Comparison of ENCODE assay signal across 1 cellular context in the genomic region with DNA sequence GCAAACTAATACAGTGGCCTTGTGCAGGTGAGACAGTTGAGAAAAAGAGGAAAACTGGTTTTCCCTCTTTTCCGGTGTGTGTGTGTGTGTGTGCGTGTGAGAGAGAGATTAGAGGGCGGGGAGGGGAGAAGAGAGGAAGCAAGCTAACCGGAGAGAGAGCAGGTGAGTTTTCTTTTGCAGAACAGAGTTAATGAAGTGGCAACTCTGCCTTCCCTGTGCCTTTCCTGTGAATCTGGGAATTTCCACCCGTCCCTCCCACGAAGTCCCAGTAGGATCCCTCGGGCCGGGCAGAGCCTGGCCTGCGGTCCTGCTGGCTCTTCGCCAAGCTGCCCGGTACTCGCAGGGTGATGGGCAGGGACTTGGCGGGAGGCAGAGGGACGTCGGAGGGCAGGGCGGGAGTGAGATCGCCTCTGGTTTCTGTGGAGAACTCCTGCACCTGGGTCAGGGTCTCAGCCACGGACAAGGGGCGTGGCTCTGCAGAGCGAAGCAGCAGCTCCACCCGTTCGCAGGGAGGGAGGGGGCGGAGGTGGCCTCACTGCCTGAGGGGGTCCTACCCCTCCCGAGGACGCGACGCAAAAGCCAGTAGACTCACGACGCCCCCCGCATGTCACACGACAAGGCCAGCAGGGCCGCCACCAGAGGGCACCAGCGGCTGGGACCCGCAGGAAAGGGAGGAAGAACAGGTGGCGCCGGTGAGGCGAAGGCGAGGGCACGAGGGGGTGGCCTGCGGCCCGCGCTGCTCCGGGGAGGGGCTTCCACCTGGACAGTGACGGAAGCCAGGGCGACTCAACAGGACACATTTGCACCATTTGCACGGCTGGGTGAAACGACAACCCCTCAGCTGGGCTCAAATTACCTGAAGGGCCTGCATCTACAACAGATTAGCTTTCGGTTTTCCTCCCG.
A peak's percentile ranks its signal among the peaks of the same experiment; 100 is the strongest.
TF ChIP-seq lines count a peak whose summit lies in the region.

No MANE protein-coding gene starts in this region.

TF ChIP-seq in K562, 482 proteins besides CTCF, POLR2A, EP300 and RAD21 (continued from another document and continues in another):
- TF ChIP-seq, protein P1, sequence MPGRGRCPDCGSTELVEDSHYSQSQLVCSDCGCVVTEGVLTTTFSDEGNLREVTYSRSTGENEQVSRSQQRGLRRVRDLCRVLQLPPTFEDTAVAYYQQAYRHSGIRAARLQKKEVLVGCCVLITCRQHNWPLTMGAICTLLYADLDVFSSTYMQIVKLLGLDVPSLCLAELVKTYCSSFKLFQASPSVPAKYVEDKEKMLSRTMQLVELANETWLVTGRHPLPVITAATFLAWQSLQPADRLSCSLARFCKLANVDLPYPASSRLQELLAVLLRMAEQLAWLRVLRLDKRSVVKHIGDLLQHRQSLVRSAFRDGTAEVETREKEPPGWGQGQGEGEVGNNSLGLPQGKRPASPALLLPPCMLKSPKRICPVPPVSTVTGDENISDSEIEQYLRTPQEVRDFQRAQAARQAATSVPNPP (IDR thresholded peaks at IDR 0.05; ENCODE audit: borderline replicate concordance, insufficient read depth, insufficient read length), result no peak
- TF ChIP-seq ZNF551 (CRISPR knock-in tag; IDR thresholded peaks at IDR 0.05) (no peak), KDM4B (IDR thresholded peaks at IDR 0.05; ENCODE audit: borderline replicate concordance in 2 of 2, low read depth in 1 of 2) (peak in 1 of 2 experiments; percentile 91; a peak in 2 of 4 replicates), CHD1 (IDR thresholded peaks at IDR 0.05; ENCODE audit: low read length) (no peak), HDAC2 (IDR thresholded peaks at IDR 0.05) (no peak; the same call in 1 of the 2 replicates), KLF13 (tag; IDR thresholded peaks at IDR 0.05; ENCODE audit: borderline replicate concordance, low read depth) (peak; percentile 83), EHMT2 (IDR thresholded peaks at IDR 0.05) (no peak), RBM17 (IDR thresholded peaks at IDR 0.05; ENCODE audit: borderline replicate concordance, low read depth, low read length) (no peak), CEBPB (tag; IDR thresholded peaks at IDR 0.05) (no peak), SIRT6 (IDR thresholded peaks at IDR 0.05; ENCODE audit: low read depth, low read length) (no peak), ZNF224 (CRISPR knock-in tag; IDR thresholded peaks at IDR 0.05) (peak; percentile 98), FOSL1 (tag; conservative IDR thresholded peaks at IDR 0.05) (0 out of 2 replicates have a peak, but pooled peaks have one; percentile 24), CREB1 (IDR thresholded peaks at IDR 0.05) (peak; percentile 42; the same call in 1 of the 2 replicates), CREB1 (CRISPR knock-in tag; IDR thresholded peaks at IDR 0.05) (peak; percentile 79), CHD2 (IDR thresholded peaks at IDR 0.05; ENCODE audit: low read depth, low read length) (no peak), ZBED1 (IDR thresholded peaks at IDR 0.05) (no peak), KLF6 (CRISPR knock-in tag; IDR thresholded peaks at IDR 0.05; ENCODE audit: borderline replicate concordance) (no peak), ZBTB7A (IDR thresholded peaks at IDR 0.05; ENCODE audit: borderline replicate concordance, control insufficient read depth, low read depth, low read length) (peak; percentile 86), MED1 (CRISPR knock-in tag; IDR thresholded peaks at IDR 0.05; ENCODE audit: borderline replicate concordance) (no peak), ZFP30 (CRISPR knock-in tag; IDR thresholded peaks at IDR 0.05; ENCODE audit: borderline replicate concordance) (no peak), ZNF282 (CRISPR knock-in tag; IDR thresholded peaks at IDR 0.05) (peak; percentile 100), BRF1 (IDR thresholded peaks at IDR 0.05; ENCODE audit: borderline replicate concordance, extremely low read depth, insufficient read length) (no peak), NFATC3 (IDR thresholded peaks at IDR 0.05) (no peak), KAT2B (IDR thresholded peaks at IDR 0.05; ENCODE audit: low read depth, low read length) (no peak), ZNF764 (CRISPR knock-in tag; IDR thresholded peaks at IDR 0.05; ENCODE audit: low read depth) (no peak), TCFL5 (CRISPR knock-in tag; conservative IDR thresholded peaks at IDR 0.05) (no peak), FOXA1 (IDR thresholded peaks at IDR 0.05; ENCODE audit: borderline replicate concordance) (no peak), DDX20 (tag; IDR thresholded peaks at IDR 0.05; ENCODE audit: low read depth) (no peak), HNRNPL (IDR thresholded peaks at IDR 0.05; ENCODE audit: low read depth, low read length) (peak; percentile 66; the same call in 1 of the 2 replicates), YY1 (IDR thresholded peaks at IDR 0.05; ENCODE audit: borderline replicate concordance in 1 of 3, control insufficient read depth in 1 of 3, extremely low read depth in 1 of 3, insufficient read depth in 3 of 3, insufficient read length in 1 of 3, insufficient replicate concordance in 2 of 3, low read depth in 1 of 3, low read length in 2 of 3) (peak in 1 of 3 experiments; percentile 47), RCOR1 (IDR thresholded peaks at IDR 0.05; ENCODE audit: borderline replicate concordance in 1 of 2, low read depth in 2 of 2, low read length in 2 of 2) (peak; percentile 40 to 48; a peak in 1 of 4 replicates), NRF1 (conservative IDR thresholded peaks at IDR 0.05 in 1 of 2, IDR thresholded peaks at IDR 0.05 in 1 of 2) (peak; percentile 65 to 72), ZNF184 (CRISPR knock-in tag; IDR thresholded peaks at IDR 0.05) (no peak), SP1 (CRISPR knock-in tag; IDR thresholded peaks at IDR 0.05) (peak; percentile 84), GABPB2 (CRISPR knock-in tag; conservative IDR thresholded peaks at IDR 0.05) (no peak), HDAC3 (IDR thresholded peaks at IDR 0.05; ENCODE audit: borderline replicate concordance, partially characterized antibody) (no peak), JUN (IDR thresholded peaks at IDR 0.05; ENCODE audit: borderline replicate concordance, low read depth, low read length) (peak; percentile 25; the same call in 1 of the 2 replicates), JUN (CRISPR knock-in tag; IDR thresholded peaks at IDR 0.05; ENCODE audit: borderline replicate concordance) (peak; percentile 97; the same call in 1 of the 2 replicates), HMG20A (CRISPR knock-in tag; conservative IDR thresholded peaks at IDR 0.05) (no peak), EWSR1 (IDR thresholded peaks at IDR 0.05; ENCODE audit: borderline replicate concordance, low read depth, partially characterized antibody) (no peak), ZNF217 (CRISPR knock-in tag; IDR thresholded peaks at IDR 0.05) (peak; percentile 99), RB1 (IDR thresholded peaks at IDR 0.05; ENCODE audit: low read depth) (peak; percentile 87), MEF2D (tag; conservative IDR thresholded peaks at IDR 0.05; ENCODE audit: low read depth) (no peak), ZNF778 (CRISPR knock-in tag; IDR thresholded peaks at IDR 0.05) (no peak)
- TF ChIP-seq, protein P2, sequence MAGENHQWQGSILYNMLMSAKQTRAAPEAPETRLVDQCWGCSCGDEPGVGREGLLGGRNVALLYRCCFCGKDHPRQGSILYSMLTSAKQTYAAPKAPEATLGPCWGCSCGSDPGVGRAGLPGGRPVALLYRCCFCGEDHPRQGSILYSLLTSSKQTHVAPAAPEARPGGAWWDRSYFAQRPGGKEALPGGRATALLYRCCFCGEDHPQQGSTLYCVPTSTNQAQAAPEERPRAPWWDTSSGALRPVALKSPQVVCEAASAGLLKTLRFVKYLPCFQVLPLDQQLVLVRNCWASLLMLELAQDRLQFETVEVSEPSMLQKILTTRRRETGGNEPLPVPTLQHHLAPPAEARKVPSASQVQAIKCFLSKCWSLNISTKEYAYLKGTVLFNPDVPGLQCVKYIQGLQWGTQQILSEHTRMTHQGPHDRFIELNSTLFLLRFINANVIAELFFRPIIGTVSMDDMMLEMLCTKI (IDR thresholded peaks at IDR 0.05; ENCODE audit: partially characterized antibody), result no peak
- TF ChIP-seq, protein P3, sequence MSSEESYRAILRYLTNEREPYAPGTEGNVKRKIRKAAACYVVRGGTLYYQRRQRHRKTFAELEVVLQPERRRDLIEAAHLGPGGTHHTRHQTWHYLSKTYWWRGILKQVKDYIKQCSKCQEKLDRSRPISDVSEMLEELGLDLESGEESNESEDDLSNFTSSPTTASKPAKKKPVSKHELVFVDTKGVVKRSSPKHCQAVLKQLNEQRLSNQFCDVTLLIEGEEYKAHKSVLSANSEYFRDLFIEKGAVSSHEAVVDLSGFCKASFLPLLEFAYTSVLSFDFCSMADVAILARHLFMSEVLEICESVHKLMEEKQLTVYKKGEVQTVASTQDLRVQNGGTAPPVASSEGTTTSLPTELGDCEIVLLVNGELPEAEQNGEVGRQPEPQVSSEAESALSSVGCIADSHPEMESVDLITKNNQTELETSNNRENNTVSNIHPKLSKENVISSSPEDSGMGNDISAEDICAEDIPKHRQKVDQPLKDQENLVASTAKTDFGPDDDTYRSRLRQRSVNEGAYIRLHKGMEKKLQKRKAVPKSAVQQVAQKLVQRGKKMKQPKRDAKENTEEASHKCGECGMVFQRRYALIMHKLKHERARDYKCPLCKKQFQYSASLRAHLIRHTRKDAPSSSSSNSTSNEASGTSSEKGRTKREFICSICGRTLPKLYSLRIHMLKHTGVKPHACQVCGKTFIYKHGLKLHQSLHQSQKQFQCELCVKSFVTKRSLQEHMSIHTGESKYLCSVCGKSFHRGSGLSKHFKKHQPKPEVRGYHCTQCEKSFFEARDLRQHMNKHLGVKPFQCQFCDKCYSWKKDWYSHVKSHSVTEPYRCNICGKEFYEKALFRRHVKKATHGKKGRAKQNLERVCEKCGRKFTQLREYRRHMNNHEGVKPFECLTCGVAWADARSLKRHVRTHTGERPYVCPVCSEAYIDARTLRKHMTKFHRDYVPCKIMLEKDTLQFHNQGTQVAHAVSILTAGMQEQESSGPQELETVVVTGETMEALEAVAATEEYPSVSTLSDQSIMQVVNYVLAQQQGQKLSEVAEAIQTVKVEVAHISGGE (CRISPR knock-in tag; IDR thresholded peaks at IDR 0.05), result no peak
- TF ChIP-seq, protein P4, sequence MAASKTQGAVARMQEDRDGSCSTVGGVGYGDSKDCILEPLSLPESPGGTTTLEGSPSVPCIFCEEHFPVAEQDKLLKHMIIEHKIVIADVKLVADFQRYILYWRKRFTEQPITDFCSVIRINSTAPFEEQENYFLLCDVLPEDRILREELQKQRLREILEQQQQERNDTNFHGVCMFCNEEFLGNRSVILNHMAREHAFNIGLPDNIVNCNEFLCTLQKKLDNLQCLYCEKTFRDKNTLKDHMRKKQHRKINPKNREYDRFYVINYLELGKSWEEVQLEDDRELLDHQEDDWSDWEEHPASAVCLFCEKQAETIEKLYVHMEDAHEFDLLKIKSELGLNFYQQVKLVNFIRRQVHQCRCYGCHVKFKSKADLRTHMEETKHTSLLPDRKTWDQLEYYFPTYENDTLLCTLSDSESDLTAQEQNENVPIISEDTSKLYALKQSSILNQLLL (CRISPR knock-in tag; IDR thresholded peaks at IDR 0.05; ENCODE audit: borderline replicate concordance), result no peak
- TF ChIP-seq, protein P5, sequence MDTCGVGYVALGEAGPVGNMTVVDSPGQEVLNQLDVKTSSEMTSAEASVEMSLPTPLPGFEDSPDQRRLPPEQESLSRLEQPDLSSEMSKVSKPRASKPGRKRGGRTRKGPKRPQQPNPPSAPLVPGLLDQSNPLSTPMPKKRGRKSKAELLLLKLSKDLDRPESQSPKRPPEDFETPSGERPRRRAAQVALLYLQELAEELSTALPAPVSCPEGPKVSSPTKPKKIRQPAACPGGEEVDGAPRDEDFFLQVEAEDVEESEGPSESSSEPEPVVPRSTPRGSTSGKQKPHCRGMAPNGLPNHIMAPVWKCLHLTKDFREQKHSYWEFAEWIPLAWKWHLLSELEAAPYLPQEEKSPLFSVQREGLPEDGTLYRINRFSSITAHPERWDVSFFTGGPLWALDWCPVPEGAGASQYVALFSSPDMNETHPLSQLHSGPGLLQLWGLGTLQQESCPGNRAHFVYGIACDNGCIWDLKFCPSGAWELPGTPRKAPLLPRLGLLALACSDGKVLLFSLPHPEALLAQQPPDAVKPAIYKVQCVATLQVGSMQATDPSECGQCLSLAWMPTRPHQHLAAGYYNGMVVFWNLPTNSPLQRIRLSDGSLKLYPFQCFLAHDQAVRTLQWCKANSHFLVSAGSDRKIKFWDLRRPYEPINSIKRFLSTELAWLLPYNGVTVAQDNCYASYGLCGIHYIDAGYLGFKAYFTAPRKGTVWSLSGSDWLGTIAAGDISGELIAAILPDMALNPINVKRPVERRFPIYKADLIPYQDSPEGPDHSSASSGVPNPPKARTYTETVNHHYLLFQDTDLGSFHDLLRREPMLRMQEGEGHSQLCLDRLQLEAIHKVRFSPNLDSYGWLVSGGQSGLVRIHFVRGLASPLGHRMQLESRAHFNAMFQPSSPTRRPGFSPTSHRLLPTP (IDR thresholded peaks at IDR 0.05; ENCODE audit: borderline replicate concordance, extremely low read depth, insufficient read length), result no peak
- TF ChIP-seq, protein P6, sequence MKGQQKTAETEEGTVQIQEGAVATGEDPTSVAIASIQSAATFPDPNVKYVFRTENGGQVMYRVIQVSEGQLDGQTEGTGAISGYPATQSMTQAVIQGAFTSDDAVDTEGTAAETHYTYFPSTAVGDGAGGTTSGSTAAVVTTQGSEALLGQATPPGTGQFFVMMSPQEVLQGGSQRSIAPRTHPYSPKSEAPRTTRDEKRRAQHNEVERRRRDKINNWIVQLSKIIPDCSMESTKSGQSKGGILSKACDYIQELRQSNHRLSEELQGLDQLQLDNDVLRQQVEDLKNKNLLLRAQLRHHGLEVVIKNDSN (CRISPR knock-in tag; IDR thresholded peaks at IDR 0.05), result peak; percentile 60
- TF ChIP-seq, protein P7, sequence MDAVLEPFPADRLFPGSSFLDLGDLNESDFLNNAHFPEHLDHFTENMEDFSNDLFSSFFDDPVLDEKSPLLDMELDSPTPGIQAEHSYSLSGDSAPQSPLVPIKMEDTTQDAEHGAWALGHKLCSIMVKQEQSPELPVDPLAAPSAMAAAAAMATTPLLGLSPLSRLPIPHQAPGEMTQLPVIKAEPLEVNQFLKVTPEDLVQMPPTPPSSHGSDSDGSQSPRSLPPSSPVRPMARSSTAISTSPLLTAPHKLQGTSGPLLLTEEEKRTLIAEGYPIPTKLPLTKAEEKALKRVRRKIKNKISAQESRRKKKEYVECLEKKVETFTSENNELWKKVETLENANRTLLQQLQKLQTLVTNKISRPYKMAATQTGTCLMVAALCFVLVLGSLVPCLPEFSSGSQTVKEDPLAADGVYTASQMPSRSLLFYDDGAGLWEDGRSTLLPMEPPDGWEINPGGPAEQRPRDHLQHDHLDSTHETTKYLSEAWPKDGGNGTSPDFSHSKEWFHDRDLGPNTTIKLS (IDR thresholded peaks at IDR 0.05; ENCODE audit: borderline replicate concordance, low read depth), result peak; percentile 85; the same call in 1 of the 2 replicates
- TF ChIP-seq, protein P8, sequence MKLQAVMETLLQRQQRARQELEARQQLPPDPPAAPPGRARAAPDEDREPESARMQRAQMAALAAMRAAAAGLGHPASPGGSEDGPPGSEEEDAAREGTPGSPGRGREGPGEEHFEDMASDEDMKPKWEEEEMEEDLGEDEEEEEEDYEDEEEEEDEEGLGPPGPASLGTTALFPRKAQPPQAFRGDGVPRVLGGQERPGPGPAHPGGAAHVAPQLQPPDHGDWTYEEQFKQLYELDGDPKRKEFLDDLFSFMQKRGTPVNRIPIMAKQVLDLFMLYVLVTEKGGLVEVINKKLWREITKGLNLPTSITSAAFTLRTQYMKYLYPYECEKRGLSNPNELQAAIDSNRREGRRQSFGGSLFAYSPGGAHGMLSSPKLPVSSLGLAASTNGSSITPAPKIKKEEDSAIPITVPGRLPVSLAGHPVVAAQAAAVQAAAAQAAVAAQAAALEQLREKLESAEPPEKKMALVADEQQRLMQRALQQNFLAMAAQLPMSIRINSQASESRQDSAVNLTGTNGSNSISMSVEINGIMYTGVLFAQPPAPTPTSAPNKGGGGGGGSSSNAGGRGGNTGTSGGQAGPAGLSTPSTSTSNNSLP (IDR thresholded peaks at IDR 0.05; ENCODE audit: borderline replicate concordance, low read depth, low read length), result no peak
